2 cellular contexts compared by ENCODE assay signal in genomic region chr15:36502509-36502908, GRCh38.
TF ChIP-seq lines count a peak whose summit lies in the region.

No MANE protein-coding gene starts in this region.

TF ChIP-seq in SK-N-SH, 30 proteins besides CTCF, POLR2A, EP300 and RAD21 (continued from another document):
- TF ChIP-seq USF1 (IDR thresholded peaks at IDR 0.05; ENCODE audit: borderline replicate concordance, low read depth) (no peak), CHD2 (IDR thresholded peaks at IDR 0.05; ENCODE audit: low read length, partially characterized antibody) (no peak), SMC3 (IDR thresholded peaks at IDR 0.05; ENCODE audit: low read depth, low read length) (no peak), FOXJ3 (CRISPR knock-in tag; IDR thresholded peaks at IDR 0.05) (no peak), USF2 (IDR thresholded peaks at IDR 0.05; ENCODE audit: borderline replicate concordance, low read depth, low read length) (no peak), TAF1 (IDR thresholded peaks at IDR 0.05; ENCODE audit: borderline replicate concordance, low read depth, low read length) (no peak), GATA2 (CRISPR knock-in tag; IDR thresholded peaks at IDR 0.05) (no peak), SIN3A (IDR thresholded peaks at IDR 0.05; ENCODE audit: borderline replicate concordance, low read depth, low read length) (no peak), MAX (IDR thresholded peaks at IDR 0.05; ENCODE audit: low read depth) (no peak), RCOR1 (IDR thresholded peaks at IDR 0.05; ENCODE audit: low read length) (no peak), NRF1 (IDR thresholded peaks at IDR 0.05; ENCODE audit: low read depth, low read length) (no peak), POLR2AphosphoS5 (IDR thresholded peaks at IDR 0.05; ENCODE audit: low read depth, low read length) (no peak), FOSL2 (IDR thresholded peaks at IDR 0.05; ENCODE audit: borderline replicate concordance, low read depth) (no peak), EZH2phosphoT487 (IDR thresholded peaks at IDR 0.05; ENCODE audit: borderline replicate concordance, low read depth) (no peak), TCF12 (IDR thresholded peaks at IDR 0.05) (no peak)

TF ChIP-seq in SK-N-SH treated with all-trans-retinoic acid at 6 μM for 48 hours, 23 proteins besides CTCF, POLR2A, EP300 and RAD21 (continued from another document):
- TF ChIP-seq CSRNP3 (CRISPR knock-in tag; IDR thresholded peaks at IDR 0.05), result no peak
- no peak for TF ChIP-seq PPARA (CRISPR knock-in tag; IDR thresholded peaks at IDR 0.05; ENCODE audit: borderline replicate concordance)
- TF ChIP-seq POU6F1 (CRISPR knock-in tag; IDR thresholded peaks at IDR 0.05; ENCODE audit: borderline replicate concordance, low read depth), result no peak
- no peak for TF ChIP-seq CREB5 (CRISPR knock-in tag; IDR thresholded peaks at IDR 0.05; ENCODE audit: low read depth)
